Comparison of ENCODE assay signal across 8 cellular contexts in the genomic region with DNA sequence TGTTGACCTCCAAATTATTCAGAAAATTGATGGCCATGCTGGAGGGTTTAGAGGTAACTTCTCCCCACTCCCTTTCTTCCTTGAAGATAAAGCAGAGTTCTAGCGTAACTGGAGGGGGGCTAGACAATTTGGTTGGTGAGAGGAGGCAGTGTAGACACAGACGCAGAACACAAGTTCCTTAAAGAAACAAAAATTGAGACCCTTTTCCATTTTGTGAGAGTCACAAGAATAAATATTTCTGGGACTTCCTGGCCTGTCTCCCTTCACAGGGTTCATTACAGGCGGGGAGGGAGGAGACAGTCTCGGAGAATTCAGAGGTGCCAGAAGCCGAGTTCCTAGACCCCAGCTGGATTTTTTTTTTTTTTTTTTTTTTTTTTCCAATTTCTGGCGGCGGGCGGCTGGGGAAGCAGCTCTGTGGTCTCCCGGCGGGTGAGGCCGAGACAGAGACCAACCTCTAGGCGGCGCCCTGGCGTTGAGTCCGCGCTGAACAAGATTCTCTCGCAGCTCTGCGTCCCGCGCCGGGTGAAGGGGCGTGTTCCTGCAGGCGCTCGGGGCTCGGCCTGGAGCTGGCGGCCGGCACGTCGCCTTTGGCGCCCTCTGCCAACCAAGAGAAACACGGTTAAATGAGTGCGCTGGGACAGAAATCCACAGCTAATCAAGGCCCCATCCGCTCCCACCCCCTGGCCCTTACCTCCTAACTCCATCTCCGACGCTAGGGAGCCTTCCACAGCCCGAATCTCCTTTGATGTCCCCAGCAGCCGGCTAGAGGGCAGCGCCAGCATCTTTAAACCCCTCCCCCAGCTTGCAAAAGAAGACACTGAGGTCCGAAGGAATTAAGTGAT. TPM values are rescaled to one million over a fixed set of nuclear protein-coding genes. Genes with fewer than 3 reads are reported as not detected.
DNase-seq lines count a peak whose midpoint lies in the region; ATAC-seq and TF ChIP-seq lines count a peak whose summit lies in the region.

No MANE protein-coding gene starts in this region.

- no peaks in the 10 kb centered on the region for H3K36me3 ChIP-seq in BJ (ENCODE audit: control insufficient read depth, insufficient read depth, low read length)
- no peaks in the 10 kb centered on the region for H3K36me3 ChIP-seq in H7 (replicated peaks; ENCODE audit: control insufficient read depth, insufficient read depth, low read length)

- POLR2A ChIA-PET in BJ (lab: Charles Lee): no interaction called here

- DNase-seq in BJ (ENCODE audit: low read depth): no peak
- DNase-seq in H7: peak; percentile 97
- DNase-seq in NCI-H748 treated with DMSO at 0.1 percent for 48 hours (lab: John Stamatoyannopoulos, UW): peak; percentile 56
- peak; percentile 65 for DNase-seq in activated T-cell treated with anti-CD3 and anti-CD28 coated beads for 24 hours (ENCODE audit: low read depth)
- peak; percentile 74 for DNase-seq in fibroblast of villous mesenchyme (ENCODE audit: low read depth)
- DNase-seq in pulmonary artery endothelial cell (ENCODE audit: low read depth, low spot score): peak; percentile 47
- no peak for DNase-seq in ACHN

- CTCF ChIA-PET in BJ (lab: Yijun Ruan, JAX): interaction anchor here (0.6 to 1.4 kb wide), 8 partner anchors 9 to 488 kb away, joined by 3 to 5 read pairs (median 4); a partner anchor contains a TSS

- no peak overlapping the region for H3K4me3 ChIP-seq in BJ (ENCODE audit: low read depth, low read length)
- H3K4me3 ChIP-seq in H7 (ENCODE audit: insufficient read depth, low read depth, low read length): no peak overlapping the region
- H3K4me3 ChIP-seq in fibroblast of villous mesenchyme (ENCODE audit: low read depth, low read length): no peak overlapping the region

- H3K27me3 ChIP-seq in BJ (ENCODE audit: control insufficient read depth, insufficient read depth, low read length) (peaks cover 76% of the 10 kb centered on the region), H7 (ENCODE audit: control insufficient read depth, insufficient read depth, low read length) (peaks cover 98% of the 10 kb centered on the region)

- ATAC-seq in HG03457 (IDR thresholded peaks at IDR 0.05; ENCODE audit: unreplicated experiment): no peak

- peak; percentile 56 for TF ChIP-seq CTCF in BJ (IDR thresholded peaks at IDR 0.05; ENCODE audit: insufficient read depth, low read depth, low read length)
- peak; percentile 68 for TF ChIP-seq CTCF in fibroblast of villous mesenchyme (IDR thresholded peaks at IDR 0.05; ENCODE audit: insufficient read depth, low read depth, low read length)

- in situ Hi-C loops in ACHN (cut with HindIII; ENCODE audit: low pct_ligation_motif_present, low pct_unique_long_range_greater_than_20kb, low sequenced_read_pairs): no loop called here

RNA-seq across cellular contexts. Expression of a gene that starts 10.2 kb away (rescaled TPM):
- not detected in 2 replicates for polyA plus RNA-seq in BJ (2011; rRNA removed)
- not detected in 2 replicates for polyA minus RNA-seq in BJ (2011; rRNA and poly(A)+ RNA removed)
- total RNA-seq in H7 (2014; rRNA removed; shearing (Covaris generic)): 0.04 TPM in 1 of 2 replicates, not detected in the other
- not detected in 2 replicates for total RNA-seq in fibroblast of villous mesenchyme
- not detected in 2 replicates for total RNA-seq in pulmonary artery endothelial cell

RNA-seq across cellular contexts. Expression of a gene that starts 21.3 kb away (rescaled TPM):
- polyA plus RNA-seq in BJ (2011; rRNA removed): not detected in 2 replicates
- polyA minus RNA-seq in BJ (2011; rRNA and poly(A)+ RNA removed): not detected in 2 replicates
- not detected in 2 replicates for total RNA-seq in H7 (2014; rRNA removed; shearing (Covaris generic))
- not detected in 2 replicates for total RNA-seq in fibroblast of villous mesenchyme
- total RNA-seq in pulmonary artery endothelial cell: not detected in 2 replicates

RNA-seq across cellular contexts. Expression of a gene that starts 25.6 kb away (rescaled TPM):
- polyA plus RNA-seq in BJ (2011; rRNA removed): not detected in 2 replicates
- polyA minus RNA-seq in BJ (2011; rRNA and poly(A)+ RNA removed): not detected in 2 replicates
- 0.45 TPM in 1 of 2 replicates, not detected in the other for total RNA-seq in H7 (2014; rRNA removed; shearing (Covaris generic))
- total RNA-seq in fibroblast of villous mesenchyme: 1.7 and 2.6 TPM in 2 replicates
- total RNA-seq in pulmonary artery endothelial cell: 0.11 and 0.59 TPM in 2 replicates

RNA-seq across cellular contexts. Expression of a gene that starts 31.6 kb away (rescaled TPM):
- polyA plus RNA-seq in BJ (2011; rRNA removed): not detected in 2 replicates
- not detected in 2 replicates for polyA minus RNA-seq in BJ (2011; rRNA and poly(A)+ RNA removed)
- total RNA-seq in H7 (2014; rRNA removed; shearing (Covaris generic)): not detected in 2 replicates
- 1.3 and 1.6 TPM in 2 replicates for total RNA-seq in fibroblast of villous mesenchyme
- total RNA-seq in pulmonary artery endothelial cell: 0.11 and 0.92 TPM in 2 replicates

RNA-seq across cellular contexts. Expression of a gene that starts 42.8 kb away (rescaled TPM):
- polyA plus RNA-seq in BJ (2011; rRNA removed): not detected in 2 replicates
- not detected in 2 replicates for polyA minus RNA-seq in BJ (2011; rRNA and poly(A)+ RNA removed)
- not detected in 2 replicates for total RNA-seq in H7 (2014; rRNA removed; shearing (Covaris generic))
- total RNA-seq in fibroblast of villous mesenchyme (0.32 and 0.43 TPM in 2 replicates), pulmonary artery endothelial cell (0.07 TPM in 1 of 2 replicates, not detected in the other)

Comparison
In these comparisons a context has a peak if more than half of its experiments do, and no peak if none do; other contexts are left out.
1. DNase-seq: peak in H7 (single experiment), NCI-H748 treated with DMSO at 0.1 percent for 48 hours (single experiment), activated T-cell treated with anti-CD3 and anti-CD28 coated beads for 24 hours (single experiment), fibroblast of villous mesenchyme (single experiment) and pulmonary artery endothelial cell (single experiment); none in BJ (single experiment) and ACHN (single experiment).